Comparison of ENCODE assay signal across 19 cellular contexts in genomic region chrX:23365541-23365940, GRCh38. TPM values are rescaled to one million over a fixed set of nuclear protein-coding genes. Genes with fewer than 3 reads are reported as not detected.
"Had no signal": no experiment of that assay in that cellular context is flagged by ENCODE, and none has a peak within 500 bp of the region (broad histone marks: within the 10 kb centered on the region; RNA-seq: fewer than 3 reads in every experiment).

No MANE protein-coding gene starts in this region.

- H3K36me3 ChIP-seq: heart right ventricle, neural progenitor cell, thoracic aorta had no signal

- H3K4me3 ChIP-seq: coronary artery, heart right ventricle, neural progenitor cell, thoracic aorta had no signal

- H3K9me3 Mint-ChIP-seq: activated T-helper 1 cell treated with anti-CD3 and anti-CD28 coated beads, Interleukin-12 subunit alpha, Interleukin-12 subunit beta, Interleukin-2, Interleukin-4 antibody, amounts not matched to agents 30 ng/mL and 10 ng/mL and 1 ng/mL, durations not matched to agents 14 hours and 24 hours and 36 hours; neural progenitor cell; stimulated activated naive CD8-positive, alpha-beta T cell treated with anti-CD3 and anti-CD28 coated beads, Interleukin-15, amount 100 ng/mL, for 72 hours had no signal

- ATAC-seq: activated CD8-positive, alpha-beta T cell treated with anti-CD3 and anti-CD28 coated beads, Interleukin-2, amount 10 ng/mL, durations not matched to agents 7 days and 5 days; heart right ventricle; left ventricle myocardium superior; stimulated activated naive CD8-positive, alpha-beta T cell treated with anti-CD3 and anti-CD28 coated beads, Interleukin-15, amount 100 ng/mL, for 72 hours; WTC11 had no signal

- H3K4me1 Mint-ChIP-seq: neural progenitor cell; stimulated activated naive CD8-positive, alpha-beta T cell treated with anti-CD3 and anti-CD28 coated beads, Interleukin-15, amount 100 ng/mL, for 72 hours had no signal

- DNase-seq: activated CD4-positive, alpha-beta T cell treated with anti-CD3 and anti-CD28 coated beads for 48 hours; activated CD8-positive, alpha-beta T cell treated with anti-CD3 and anti-CD28 coated beads, Interleukin-2, amount 10 ng/mL, durations not matched to agents 7 days and 5 days; activated naive CD4-positive, alpha-beta T cell treated with anti-CD3 and anti-CD28 coated beads for 36 hours; effector CD4-positive, alpha-beta T cell; foreskin melanocyte; heart right ventricle; kidney; left ventricle myocardium superior; mesendoderm; stimulated activated CD4-positive, alpha-beta T cell treated with anti-CD3 and anti-CD28 coated beads, Interleukin-15, amount 100 ng/mL, for 24 hours; stimulated activated CD4-positive, alpha-beta T cell treated with anti-CD3 and anti-CD28 coated beads, Interleukin-4, amount 100 ng/mL, for 24 hours; stimulated activated naive CD8-positive, alpha-beta T cell treated with anti-CD3 and anti-CD28 coated beads, Interleukin-15, amount 100 ng/mL, for 72 hours had no signal

- H3K27ac Mint-ChIP-seq: activated CD8-positive, alpha-beta T cell treated with anti-CD3 and anti-CD28 coated beads, Interleukin-2, amount 10 ng/mL, durations not matched to agents 7 days and 5 days; activated naive CD4-positive, alpha-beta T cell treated with anti-CD3 and anti-CD28 coated beads for 36 hours; activated T-helper 1 cell treated with anti-CD3 and anti-CD28 coated beads, Interleukin-12 subunit alpha, Interleukin-12 subunit beta, Interleukin-2, Interleukin-4 antibody, amounts not matched to agents 30 ng/mL and 10 ng/mL and 1 ng/mL, durations not matched to agents 14 hours and 24 hours and 36 hours; neural progenitor cell; stimulated activated naive CD8-positive, alpha-beta T cell treated with anti-CD3 and anti-CD28 coated beads, Interleukin-15, amount 100 ng/mL, for 72 hours; WTC11 had no signal

- H3K36me3 Mint-ChIP-seq: neural progenitor cell had no signal

- H3K9me3 ChIP-seq: heart right ventricle, thoracic aorta had no signal

- H3K4me3 Mint-ChIP-seq: activated CD8-positive, alpha-beta T cell treated with anti-CD3 and anti-CD28 coated beads, Interleukin-2, amount 10 ng/mL, durations not matched to agents 7 days and 5 days; activated naive CD4-positive, alpha-beta T cell treated with anti-CD3 and anti-CD28 coated beads for 36 hours; activated T-helper 1 cell treated with anti-CD3 and anti-CD28 coated beads, Interleukin-12 subunit alpha, Interleukin-12 subunit beta, Interleukin-2, Interleukin-4 antibody, amounts not matched to agents 30 ng/mL and 10 ng/mL and 1 ng/mL, durations not matched to agents 14 hours and 24 hours and 36 hours; neural progenitor cell; stimulated activated naive CD8-positive, alpha-beta T cell treated with anti-CD3 and anti-CD28 coated beads, Interleukin-15, amount 100 ng/mL, for 72 hours; WTC11 had no signal

- H3K27me3 ChIP-seq: neural progenitor cell had no signal

- H3K4me1 ChIP-seq: heart right ventricle, neural progenitor cell, parathyroid adenoma had no signal

- H3K27ac ChIP-seq: coronary artery, heart right ventricle, neural progenitor cell, parathyroid adenoma, thoracic aorta had no signal

- FAIRE-seq: kidney had no signal

RNA-seq across cellular contexts. Expression of gene PTCHD1, which starts 30.9 kb away (rescaled TPM):
- total RNA-seq: activated CD8-positive, alpha-beta T cell treated with anti-CD3 and anti-CD28 coated beads, Interleukin-2, amount 10 ng/mL, durations not matched to agents 7 days and 5 days; activated naive CD4-positive, alpha-beta T cell treated with anti-CD3 and anti-CD28 coated beads for 36 hours; activated T-helper 1 cell treated with anti-CD3 and anti-CD28 coated beads, Interleukin-12 subunit alpha, Interleukin-12 subunit beta, Interleukin-2, Interleukin-4 antibody, amounts not matched to agents 30 ng/mL and 10 ng/mL and 1 ng/mL, durations not matched to agents 14 hours and 24 hours and 36 hours; renal cortical epithelial cell had no signal
